1 cellular context compared by ENCODE assay signal in the genomic region with DNA sequence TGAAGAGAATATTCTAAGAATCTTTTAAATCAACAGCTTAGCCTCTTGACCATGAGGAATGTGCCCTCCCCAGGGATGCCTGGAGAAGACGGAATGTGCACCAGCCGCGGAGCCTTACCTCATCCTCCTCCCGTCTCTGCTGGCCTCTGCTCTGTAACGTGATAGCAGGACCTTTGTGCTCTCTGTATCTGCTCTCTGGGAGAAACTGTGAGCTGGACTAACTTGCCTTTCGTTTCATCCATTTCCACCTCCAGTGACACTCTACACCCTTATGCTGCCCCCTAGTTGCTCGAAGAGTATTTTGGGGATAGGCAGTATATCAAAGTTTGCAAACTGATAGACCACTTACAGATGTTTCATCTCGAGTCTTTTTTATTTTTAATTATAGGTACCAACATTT.
A peak's percentile ranks its signal among the peaks of the same experiment; 100 is the strongest.
TF ChIP-seq lines count a peak whose summit lies in the region.

No MANE protein-coding gene starts in this region.

TF ChIP-seq in SK-N-SH, 30 proteins besides CTCF, POLR2A, EP300 and RAD21 (continued from another document):
- TF ChIP-seq, protein P1, sequence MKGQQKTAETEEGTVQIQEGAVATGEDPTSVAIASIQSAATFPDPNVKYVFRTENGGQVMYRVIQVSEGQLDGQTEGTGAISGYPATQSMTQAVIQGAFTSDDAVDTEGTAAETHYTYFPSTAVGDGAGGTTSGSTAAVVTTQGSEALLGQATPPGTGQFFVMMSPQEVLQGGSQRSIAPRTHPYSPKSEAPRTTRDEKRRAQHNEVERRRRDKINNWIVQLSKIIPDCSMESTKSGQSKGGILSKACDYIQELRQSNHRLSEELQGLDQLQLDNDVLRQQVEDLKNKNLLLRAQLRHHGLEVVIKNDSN (IDR thresholded peaks at IDR 0.05; ENCODE audit: borderline replicate concordance, low read depth), result no peak
- TF ChIP-seq POLR2AphosphoS5 (IDR thresholded peaks at IDR 0.05; ENCODE audit: low read depth, low read length) (no peak), RCOR1 (IDR thresholded peaks at IDR 0.05; ENCODE audit: low read length) (no peak), NFIC (IDR thresholded peaks at IDR 0.05; ENCODE audit: borderline replicate concordance) (no peak), MEF2A (IDR thresholded peaks at IDR 0.05; ENCODE audit: borderline replicate concordance, low read depth) (no peak), FOXM1 (IDR thresholded peaks at IDR 0.05; ENCODE audit: low read depth) (no peak), FOSL2 (IDR thresholded peaks at IDR 0.05; ENCODE audit: borderline replicate concordance, low read depth) (0 out of 2 replicates have a peak, but pooled peaks have one; percentile 3), GABPA (IDR thresholded peaks at IDR 0.05; ENCODE audit: low read depth) (no peak), NRF1 (IDR thresholded peaks at IDR 0.05; ENCODE audit: low read depth, low read length) (no peak), SMC3 (IDR thresholded peaks at IDR 0.05; ENCODE audit: low read depth, low read length) (peak; percentile 30; the same call in 1 of the 2 replicates), ELF1 (IDR thresholded peaks at IDR 0.05) (no peak), MXI1 (IDR thresholded peaks at IDR 0.05; ENCODE audit: low read depth, low read length) (no peak), TEAD4 (IDR thresholded peaks at IDR 0.05; ENCODE audit: borderline replicate concordance, insufficient read depth) (peak; percentile 62), CHD2 (IDR thresholded peaks at IDR 0.05; ENCODE audit: low read length, partially characterized antibody) (no peak)
- TF ChIP-seq, protein P2, sequence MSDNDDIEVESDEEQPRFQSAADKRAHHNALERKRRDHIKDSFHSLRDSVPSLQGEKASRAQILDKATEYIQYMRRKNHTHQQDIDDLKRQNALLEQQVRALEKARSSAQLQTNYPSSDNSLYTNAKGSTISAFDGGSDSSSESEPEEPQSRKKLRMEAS (IDR thresholded peaks at IDR 0.05; ENCODE audit: low read depth), result peak; percentile 35
- TF ChIP-seq, protein P3, sequence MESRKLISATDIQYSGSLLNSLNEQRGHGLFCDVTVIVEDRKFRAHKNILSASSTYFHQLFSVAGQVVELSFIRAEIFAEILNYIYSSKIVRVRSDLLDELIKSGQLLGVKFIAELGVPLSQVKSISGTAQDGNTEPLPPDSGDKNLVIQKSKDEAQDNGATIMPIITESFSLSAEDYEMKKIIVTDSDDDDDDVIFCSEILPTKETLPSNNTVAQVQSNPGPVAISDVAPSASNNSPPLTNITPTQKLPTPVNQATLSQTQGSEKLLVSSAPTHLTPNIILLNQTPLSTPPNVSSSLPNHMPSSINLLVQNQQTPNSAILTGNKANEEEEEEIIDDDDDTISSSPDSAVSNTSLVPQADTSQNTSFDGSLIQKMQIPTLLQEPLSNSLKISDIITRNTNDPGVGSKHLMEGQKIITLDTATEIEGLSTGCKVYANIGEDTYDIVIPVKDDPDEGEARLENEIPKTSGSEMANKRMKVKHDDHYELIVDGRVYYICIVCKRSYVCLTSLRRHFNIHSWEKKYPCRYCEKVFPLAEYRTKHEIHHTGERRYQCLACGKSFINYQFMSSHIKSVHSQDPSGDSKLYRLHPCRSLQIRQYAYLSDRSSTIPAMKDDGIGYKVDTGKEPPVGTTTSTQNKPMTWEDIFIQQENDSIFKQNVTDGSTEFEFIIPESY (IDR thresholded peaks at IDR 0.05; ENCODE audit: borderline replicate concordance, low read depth), result no peak
- TF ChIP-seq, protein P4, sequence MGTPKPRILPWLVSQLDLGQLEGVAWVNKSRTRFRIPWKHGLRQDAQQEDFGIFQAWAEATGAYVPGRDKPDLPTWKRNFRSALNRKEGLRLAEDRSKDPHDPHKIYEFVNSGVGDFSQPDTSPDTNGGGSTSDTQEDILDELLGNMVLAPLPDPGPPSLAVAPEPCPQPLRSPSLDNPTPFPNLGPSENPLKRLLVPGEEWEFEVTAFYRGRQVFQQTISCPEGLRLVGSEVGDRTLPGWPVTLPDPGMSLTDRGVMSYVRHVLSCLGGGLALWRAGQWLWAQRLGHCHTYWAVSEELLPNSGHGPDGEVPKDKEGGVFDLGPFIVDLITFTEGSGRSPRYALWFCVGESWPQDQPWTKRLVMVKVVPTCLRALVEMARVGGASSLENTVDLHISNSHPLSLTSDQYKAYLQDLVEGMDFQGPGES (IDR thresholded peaks at IDR 0.05; ENCODE audit: low read depth, low read length), result no peak
